ENCODE assay signal across 1 cellular context in the genomic region with DNA sequence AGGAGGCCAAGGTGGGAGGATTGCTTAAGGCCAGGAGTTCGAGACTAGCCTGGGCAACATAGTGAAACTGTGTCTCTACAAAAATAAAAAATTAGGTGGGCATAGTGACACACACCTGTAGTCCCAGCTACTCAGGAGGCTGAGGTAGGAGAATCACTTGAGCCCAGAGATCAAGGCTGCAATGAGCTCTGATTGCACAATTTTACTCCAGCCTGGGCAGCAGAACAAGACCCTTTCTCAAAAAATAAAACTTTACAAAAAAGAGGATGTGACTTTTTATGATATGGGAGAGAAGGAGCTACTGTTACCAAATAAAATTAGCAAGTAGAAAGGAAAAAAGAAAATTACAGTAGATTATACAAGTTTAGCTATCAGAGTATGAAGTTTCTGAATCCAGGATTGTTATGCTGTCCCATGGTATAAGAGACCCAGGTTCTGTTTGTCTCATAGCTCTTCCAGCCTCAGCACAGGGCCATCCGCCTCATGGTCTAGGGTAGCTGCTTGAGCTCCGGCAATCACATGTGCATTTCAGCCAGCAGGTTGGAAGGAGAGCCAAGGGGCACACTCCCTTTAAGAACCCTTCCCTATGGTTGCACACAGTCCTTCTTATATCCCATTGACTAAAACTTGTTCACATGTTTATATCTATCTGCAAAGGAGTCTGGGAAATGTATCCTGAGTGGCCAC.
TF ChIP-seq lines count a peak whose summit lies in the region.

No MANE protein-coding gene starts in this region.

TF ChIP-seq in HEK293, 187 proteins besides CTCF, POLR2A, EP300 and RAD21:
- TF ChIP-seq, protein P1, sequence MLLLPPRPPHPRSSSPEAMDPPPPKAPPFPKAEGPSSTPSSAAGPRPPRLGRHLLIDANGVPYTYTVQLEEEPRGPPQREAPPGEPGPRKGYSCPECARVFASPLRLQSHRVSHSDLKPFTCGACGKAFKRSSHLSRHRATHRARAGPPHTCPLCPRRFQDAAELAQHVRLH (tag by site-specific recombination; IDR thresholded peaks at IDR 0.05) = peak; percentile 90
- TF ChIP-seq, protein P2, sequence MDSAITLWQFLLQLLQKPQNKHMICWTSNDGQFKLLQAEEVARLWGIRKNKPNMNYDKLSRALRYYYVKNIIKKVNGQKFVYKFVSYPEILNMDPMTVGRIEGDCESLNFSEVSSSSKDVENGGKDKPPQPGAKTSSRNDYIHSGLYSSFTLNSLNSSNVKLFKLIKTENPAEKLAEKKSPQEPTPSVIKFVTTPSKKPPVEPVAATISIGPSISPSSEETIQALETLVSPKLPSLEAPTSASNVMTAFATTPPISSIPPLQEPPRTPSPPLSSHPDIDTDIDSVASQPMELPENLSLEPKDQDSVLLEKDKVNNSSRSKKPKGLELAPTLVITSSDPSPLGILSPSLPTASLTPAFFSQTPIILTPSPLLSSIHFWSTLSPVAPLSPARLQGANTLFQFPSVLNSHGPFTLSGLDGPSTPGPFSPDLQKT (IDR thresholded peaks at IDR 0.05; ENCODE audit: borderline replicate concordance, low read depth, low read length) = no peak
- TF ChIP-seq ZNF76 (tag by site-specific recombination; IDR thresholded peaks at IDR 0.05; ENCODE audit: borderline replicate concordance, low read depth) (0 out of 2 replicates have a peak, but pooled peaks have one; percentile 23), ZNF544 (tag by site-specific recombination; IDR thresholded peaks at IDR 0.05) (no peak), ZNF843 (tag by site-specific recombination; IDR thresholded peaks at IDR 0.05) (no peak), ZSCAN23 (tag by site-specific recombination; IDR thresholded peaks at IDR 0.05) (no peak), ZSCAN30 (tag by site-specific recombination; IDR thresholded peaks at IDR 0.05) (0 out of 2 replicates have a peak, but pooled peaks have one; percentile 8), TCF7L2 (IDR thresholded peaks at IDR 0.05; ENCODE audit: borderline replicate concordance, low read depth, low read length) (no peak), ZNF366 (tag by site-specific recombination; conservative IDR thresholded peaks at IDR 0.05) (no peak), ZNF416 (tag by site-specific recombination; IDR thresholded peaks at IDR 0.05) (no peak), SP7 (tag by site-specific recombination; IDR thresholded peaks at IDR 0.05) (0 out of 2 replicates have a peak, but pooled peaks have one; percentile 11), ZBTB8A (tag by site-specific recombination; IDR thresholded peaks at IDR 0.05) (0 out of 2 replicates have a peak, but pooled peaks have one; percentile 9), ZNF560 (tag by site-specific recombination; IDR thresholded peaks at IDR 0.05; ENCODE audit: borderline replicate concordance) (no peak), GLI2 (tag by site-specific recombination; IDR thresholded peaks at IDR 0.05; ENCODE audit: borderline replicate concordance, low read depth) (no peak), HOXC10 (CRISPR knock-in tag; IDR thresholded peaks at IDR 0.05) (no peak), SETDB1 (IDR thresholded peaks at IDR 0.05; ENCODE audit: insufficient read length, low read length) (peak; percentile 69), HOXA7 (CRISPR knock-in tag; IDR thresholded peaks at IDR 0.05; ENCODE audit: borderline replicate concordance) (no peak)
- TF ChIP-seq, protein P3, sequence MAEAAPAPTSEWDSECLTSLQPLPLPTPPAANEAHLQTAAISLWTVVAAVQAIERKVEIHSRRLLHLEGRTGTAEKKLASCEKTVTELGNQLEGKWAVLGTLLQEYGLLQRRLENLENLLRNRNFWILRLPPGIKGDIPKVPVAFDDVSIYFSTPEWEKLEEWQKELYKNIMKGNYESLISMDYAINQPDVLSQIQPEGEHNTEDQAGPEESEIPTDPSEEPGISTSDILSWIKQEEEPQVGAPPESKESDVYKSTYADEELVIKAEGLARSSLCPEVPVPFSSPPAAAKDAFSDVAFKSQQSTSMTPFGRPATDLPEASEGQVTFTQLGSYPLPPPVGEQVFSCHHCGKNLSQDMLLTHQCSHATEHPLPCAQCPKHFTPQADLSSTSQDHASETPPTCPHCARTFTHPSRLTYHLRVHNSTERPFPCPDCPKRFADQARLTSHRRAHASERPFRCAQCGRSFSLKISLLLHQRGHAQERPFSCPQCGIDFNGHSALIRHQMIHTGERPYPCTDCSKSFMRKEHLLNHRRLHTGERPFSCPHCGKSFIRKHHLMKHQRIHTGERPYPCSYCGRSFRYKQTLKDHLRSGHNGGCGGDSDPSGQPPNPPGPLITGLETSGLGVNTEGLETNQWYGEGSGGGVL (tag by site-specific recombination; IDR thresholded peaks at IDR 0.05) = no peak
- TF ChIP-seq, protein P4, sequence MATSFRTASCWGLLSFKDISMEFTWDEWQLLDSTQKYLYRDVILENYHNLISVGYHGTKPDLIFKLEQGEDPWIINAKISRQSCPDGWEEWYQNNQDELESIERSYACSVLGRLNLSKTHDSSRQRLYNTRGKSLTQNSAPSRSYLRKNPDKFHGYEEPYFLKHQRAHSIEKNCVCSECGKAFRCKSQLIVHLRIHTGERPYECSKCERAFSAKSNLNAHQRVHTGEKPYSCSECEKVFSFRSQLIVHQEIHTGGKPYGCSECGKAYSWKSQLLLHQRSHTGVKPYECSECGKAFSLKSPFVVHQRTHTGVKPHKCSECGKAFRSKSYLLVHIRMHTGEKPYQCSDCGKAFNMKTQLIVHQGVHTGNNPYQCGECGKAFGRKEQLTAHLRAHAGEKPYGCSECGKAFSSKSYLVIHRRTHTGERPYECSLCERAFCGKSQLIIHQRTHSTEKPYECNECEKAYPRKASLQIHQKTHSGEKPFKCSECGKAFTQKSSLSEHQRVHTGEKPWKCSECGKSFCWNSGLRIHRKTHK (tag by site-specific recombination; IDR thresholded peaks at IDR 0.05) = no peak
- TF ChIP-seq, protein P5, sequence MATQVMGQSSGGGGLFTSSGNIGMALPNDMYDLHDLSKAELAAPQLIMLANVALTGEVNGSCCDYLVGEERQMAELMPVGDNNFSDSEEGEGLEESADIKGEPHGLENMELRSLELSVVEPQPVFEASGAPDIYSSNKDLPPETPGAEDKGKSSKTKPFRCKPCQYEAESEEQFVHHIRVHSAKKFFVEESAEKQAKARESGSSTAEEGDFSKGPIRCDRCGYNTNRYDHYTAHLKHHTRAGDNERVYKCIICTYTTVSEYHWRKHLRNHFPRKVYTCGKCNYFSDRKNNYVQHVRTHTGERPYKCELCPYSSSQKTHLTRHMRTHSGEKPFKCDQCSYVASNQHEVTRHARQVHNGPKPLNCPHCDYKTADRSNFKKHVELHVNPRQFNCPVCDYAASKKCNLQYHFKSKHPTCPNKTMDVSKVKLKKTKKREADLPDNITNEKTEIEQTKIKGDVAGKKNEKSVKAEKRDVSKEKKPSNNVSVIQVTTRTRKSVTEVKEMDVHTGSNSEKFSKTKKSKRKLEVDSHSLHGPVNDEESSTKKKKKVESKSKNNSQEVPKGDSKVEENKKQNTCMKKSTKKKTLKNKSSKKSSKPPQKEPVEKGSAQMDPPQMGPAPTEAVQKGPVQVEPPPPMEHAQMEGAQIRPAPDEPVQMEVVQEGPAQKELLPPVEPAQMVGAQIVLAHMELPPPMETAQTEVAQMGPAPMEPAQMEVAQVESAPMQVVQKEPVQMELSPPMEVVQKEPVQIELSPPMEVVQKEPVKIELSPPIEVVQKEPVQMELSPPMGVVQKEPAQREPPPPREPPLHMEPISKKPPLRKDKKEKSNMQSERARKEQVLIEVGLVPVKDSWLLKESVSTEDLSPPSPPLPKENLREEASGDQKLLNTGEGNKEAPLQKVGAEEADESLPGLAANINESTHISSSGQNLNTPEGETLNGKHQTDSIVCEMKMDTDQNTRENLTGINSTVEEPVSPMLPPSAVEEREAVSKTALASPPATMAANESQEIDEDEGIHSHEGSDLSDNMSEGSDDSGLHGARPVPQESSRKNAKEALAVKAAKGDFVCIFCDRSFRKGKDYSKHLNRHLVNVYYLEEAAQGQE (tag by site-specific recombination; IDR thresholded peaks at IDR 0.05) = no peak
- TF ChIP-seq, protein P6, sequence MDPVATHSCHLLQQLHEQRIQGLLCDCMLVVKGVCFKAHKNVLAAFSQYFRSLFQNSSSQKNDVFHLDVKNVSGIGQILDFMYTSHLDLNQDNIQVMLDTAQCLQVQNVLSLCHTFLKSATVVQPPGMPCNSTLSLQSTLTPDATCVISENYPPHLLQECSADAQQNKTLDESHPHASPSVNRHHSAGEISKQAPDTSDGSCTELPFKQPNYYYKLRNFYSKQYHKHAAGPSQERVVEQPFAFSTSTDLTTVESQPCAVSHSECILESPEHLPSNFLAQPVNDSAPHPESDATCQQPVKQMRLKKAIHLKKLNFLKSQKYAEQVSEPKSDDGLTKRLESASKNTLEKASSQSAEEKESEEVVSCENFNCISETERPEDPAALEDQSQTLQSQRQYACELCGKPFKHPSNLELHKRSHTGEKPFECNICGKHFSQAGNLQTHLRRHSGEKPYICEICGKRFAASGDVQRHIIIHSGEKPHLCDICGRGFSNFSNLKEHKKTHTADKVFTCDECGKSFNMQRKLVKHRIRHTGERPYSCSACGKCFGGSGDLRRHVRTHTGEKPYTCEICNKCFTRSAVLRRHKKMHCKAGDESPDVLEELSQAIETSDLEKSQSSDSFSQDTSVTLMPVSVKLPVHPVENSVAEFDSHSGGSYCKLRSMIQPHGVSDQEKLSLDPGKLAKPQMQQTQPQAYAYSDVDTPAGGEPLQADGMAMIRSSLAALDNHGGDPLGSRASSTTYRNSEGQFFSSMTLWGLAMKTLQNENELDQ (tag by site-specific recombination; IDR thresholded peaks at IDR 0.05; ENCODE audit: low read depth) = no peak
- TF ChIP-seq, protein P7, sequence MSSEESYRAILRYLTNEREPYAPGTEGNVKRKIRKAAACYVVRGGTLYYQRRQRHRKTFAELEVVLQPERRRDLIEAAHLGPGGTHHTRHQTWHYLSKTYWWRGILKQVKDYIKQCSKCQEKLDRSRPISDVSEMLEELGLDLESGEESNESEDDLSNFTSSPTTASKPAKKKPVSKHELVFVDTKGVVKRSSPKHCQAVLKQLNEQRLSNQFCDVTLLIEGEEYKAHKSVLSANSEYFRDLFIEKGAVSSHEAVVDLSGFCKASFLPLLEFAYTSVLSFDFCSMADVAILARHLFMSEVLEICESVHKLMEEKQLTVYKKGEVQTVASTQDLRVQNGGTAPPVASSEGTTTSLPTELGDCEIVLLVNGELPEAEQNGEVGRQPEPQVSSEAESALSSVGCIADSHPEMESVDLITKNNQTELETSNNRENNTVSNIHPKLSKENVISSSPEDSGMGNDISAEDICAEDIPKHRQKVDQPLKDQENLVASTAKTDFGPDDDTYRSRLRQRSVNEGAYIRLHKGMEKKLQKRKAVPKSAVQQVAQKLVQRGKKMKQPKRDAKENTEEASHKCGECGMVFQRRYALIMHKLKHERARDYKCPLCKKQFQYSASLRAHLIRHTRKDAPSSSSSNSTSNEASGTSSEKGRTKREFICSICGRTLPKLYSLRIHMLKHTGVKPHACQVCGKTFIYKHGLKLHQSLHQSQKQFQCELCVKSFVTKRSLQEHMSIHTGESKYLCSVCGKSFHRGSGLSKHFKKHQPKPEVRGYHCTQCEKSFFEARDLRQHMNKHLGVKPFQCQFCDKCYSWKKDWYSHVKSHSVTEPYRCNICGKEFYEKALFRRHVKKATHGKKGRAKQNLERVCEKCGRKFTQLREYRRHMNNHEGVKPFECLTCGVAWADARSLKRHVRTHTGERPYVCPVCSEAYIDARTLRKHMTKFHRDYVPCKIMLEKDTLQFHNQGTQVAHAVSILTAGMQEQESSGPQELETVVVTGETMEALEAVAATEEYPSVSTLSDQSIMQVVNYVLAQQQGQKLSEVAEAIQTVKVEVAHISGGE (tag by site-specific recombination; conservative IDR thresholded peaks at IDR 0.05; ENCODE audit: low read depth) = no peak
